ENCODE assay signal across 9 cellular contexts in genomic region chr10:21078410-21079329, GRCh38.
DNase-seq lines count a peak whose midpoint lies in the region; ATAC-seq and TF ChIP-seq lines count a peak whose summit lies in the region.
"Had no signal": no experiment of that assay in that cellular context is flagged by ENCODE, and none has a peak within 500 bp of the region (broad histone marks: within the 10 kb centered on the region; RNA-seq: fewer than 3 reads in every experiment).

No MANE protein-coding gene starts in this region.

- ATAC-seq in HG02571 (IDR thresholded peaks at IDR 0.05; ENCODE audit: unreplicated experiment) = peak; percentile 48
- ATAC-seq in foreskin keratinocyte = peak; percentile 93
- no peak for ATAC-seq in HG02623 (IDR thresholded peaks at IDR 0.05; ENCODE audit: unreplicated experiment)

- DNase-seq in NCI-H1436 (lab: John Stamatoyannopoulos, UW) = peak; percentile 66
- no peak for DNase-seq in NCI-H1436 treated with DMSO at 0.1 percent for 48 hours (lab: John Stamatoyannopoulos, UW)
- DNase-seq in NCI-H2029 (lab: John Stamatoyannopoulos, UW) = peak; percentile 22
- peak; percentile 50 for DNase-seq in WERI-Rb-1
- peak in 1 of 2 donors; percentile 51 for DNase-seq in foreskin keratinocyte
- DNase-seq in osteocyte (ENCODE audit: extremely low spot score, unreplicated experiment) = no peak

- H3K36me3 ChIP-seq in WERI-Rb-1 = no peaks in the 10 kb centered on the region

- peak; percentile 60 for TF ChIP-seq CTCF in WERI-Rb-1 (IDR thresholded peaks at IDR 0.05; ENCODE audit: low read depth, low read length)
- peak; percentile 85 for TF ChIP-seq CTCF in foreskin keratinocyte (conservative IDR thresholded peaks at IDR 0.05)
- TF ChIP-seq CTCF in osteocyte (IDR thresholded peaks at IDR 0.05) = peak; percentile 90

- no peaks in the 10 kb centered on the region for H3K9me3 Mint-ChIP-seq in osteocyte (ENCODE audit: unreplicated experiment)

- no peak overlapping the region for H3K27ac ChIP-seq in WERI-Rb-1
- no peak overlapping the region for H3K27ac ChIP-seq in foreskin keratinocyte

- no peak overlapping the region for H3K27ac Mint-ChIP-seq in osteocyte (ENCODE audit: unreplicated experiment)
- H3K27ac Mint-ChIP-seq: CD4-positive, CD25-positive, alpha-beta regulatory T cell had no signal

- H3K9me3 ChIP-seq in WERI-Rb-1 (ENCODE audit: severe bottlenecking) = no peaks in the 10 kb centered on the region

- H3K4me1 Mint-ChIP-seq in osteocyte (ENCODE audit: unreplicated experiment) = peaks cover 2% of the 10 kb centered on the region

- peaks cover 42% of the 10 kb centered on the region for H3K27me3 Mint-ChIP-seq in osteocyte (ENCODE audit: unreplicated experiment)
- H3K27me3 Mint-ChIP-seq: CD4-positive, CD25-positive, alpha-beta regulatory T cell had no signal

- H3K4me3 Mint-ChIP-seq in osteocyte (ENCODE audit: unreplicated experiment) = no peak overlapping the region
- H3K4me3 Mint-ChIP-seq: CD4-positive, CD25-positive, alpha-beta regulatory T cell had no signal

- H3K4me3 ChIP-seq in WERI-Rb-1 (ENCODE audit: low read depth, low read length) = no peak overlapping the region

- no peaks in the 10 kb centered on the region for H3K36me3 Mint-ChIP-seq in osteocyte (ENCODE audit: unreplicated experiment)
- H3K36me3 Mint-ChIP-seq: CD4-positive, CD25-positive, alpha-beta regulatory T cell had no signal

- H3K4me1 ChIP-seq in foreskin keratinocyte = no peaks in the 10 kb centered on the region

- no peaks in the 10 kb centered on the region for H3K27me3 ChIP-seq in WERI-Rb-1 (ENCODE audit: insufficient read depth, low read depth, severe bottlenecking)
- H3K27me3 ChIP-seq in foreskin keratinocyte = peaks cover 18% of the 10 kb centered on the region

Comparison
In these comparisons a context has a peak if more than half of its experiments do, and no peak if none do; other contexts are left out.
1. DNase-seq: peak in NCI-H1436 (single experiment), NCI-H2029 (single experiment) and WERI-Rb-1 (single experiment); none in NCI-H1436 treated with DMSO at 0.1 percent for 48 hours (single experiment) and osteocyte (single experiment).
2. Peak in every context shown above with its lines, with median percentiles within 50 percentile points of each other: CTCF ChIP-seq.